In genomic region chr7:156474241-156474743, GRCh38 we compare ENCODE assay signal across 12 cellular contexts.
DNase-seq lines count a peak whose midpoint lies in the region; ATAC-seq and TF ChIP-seq lines count a peak whose summit lies in the region.
"Had no signal": no experiment of that assay in that cellular context is flagged by ENCODE, and none has a peak within 500 bp of the region (broad histone marks: within the 10 kb centered on the region; RNA-seq: fewer than 3 reads in every experiment).

No MANE protein-coding gene starts in this region.

- H3K36me3 ChIP-seq in breast epithelium = no peaks in the 10 kb centered on the region

- DNase-seq in MCF 10A (ENCODE audit: unreplicated experiment) = peak; percentile 82
- DNase-seq in breast epithelium (ENCODE audit: low spot score in 2 of 2) = no peak
- peak; percentile 94 for DNase-seq in SIG-M5 treated with dmso at 0.1 percent for 504 hours (lab: John Stamatoyannopoulos, UW; ENCODE audit: unreplicated experiment)
- peak; percentile 1 to 36 for DNase-seq in foreskin fibroblast
- peak; percentile 4 for DNase-seq in type B pancreatic cell (ENCODE audit: extremely low spot score, unreplicated experiment)
- no peak for DNase-seq in activated CD8-positive, alpha-beta T cell treated with anti-CD3 and anti-CD28 coated beads for 36 hours
- no peak for DNase-seq in stimulated activated CD4-positive, alpha-beta T cell treated with anti-CD3 and anti-CD28 coated beads, Interleukin-12 subunit alpha, Interleukin-12 subunit beta, amount 100 ng/mL, for 4 hours
- no peak for DNase-seq in NCI-H748 treated with DMSO at 0.1 percent for 48 hours (lab: John Stamatoyannopoulos, UW)
- DNase-seq: activated CD4-positive, CD25-positive, alpha-beta regulatory T cell; activated gamma-delta T cell treated with Interleukin-2 at 50 U/mL for 16 hours had no signal

- H3K9me3 ChIP-seq in breast epithelium = no peaks in the 10 kb centered on the region

- H3K27me3 Mint-ChIP-seq in MCF 10A (ENCODE audit: insufficient read depth, unreplicated experiment) (no peaks in the 10 kb centered on the region), type B pancreatic cell (peaks cover 19% of the 10 kb centered on the region)
- peaks cover 20% of the 10 kb centered on the region for H3K27me3 Mint-ChIP-seq in activated CD8-positive, alpha-beta T cell treated with anti-CD3 and anti-CD28 coated beads for 36 hours

- no peak overlapping the region for H3K27ac ChIP-seq in breast epithelium
- H3K27ac ChIP-seq: 22Rv1 had no signal

- H3K4me1 ChIP-seq in breast epithelium = no peaks in the 10 kb centered on the region

- H3K27ac Mint-ChIP-seq in MCF 10A (ENCODE audit: low read depth, unreplicated experiment) = peak overlapping the region; percentile 59
- no peak overlapping the region for H3K27ac Mint-ChIP-seq in type B pancreatic cell
- no peak overlapping the region for H3K27ac Mint-ChIP-seq in activated CD8-positive, alpha-beta T cell treated with anti-CD3 and anti-CD28 coated beads for 36 hours
- H3K27ac Mint-ChIP-seq: dendritic cell treated with granulocyte-macrophage colony-stimulating factor and Interleukin-4, amounts not matched to agents 40 ng/mL and 50 ng/mL, for 4 days had no signal

- no peak for TF ChIP-seq POLR2A in breast epithelium (IDR thresholded peaks at IDR 0.05)

- POLR2A ChIA-PET in MCF 10A (lab: Yijun Ruan, JAX) = interaction anchor here (0.5 to 0.7 kb wide), 3 partner anchors 10 to 676 kb away, joined by 3 read pairs; no protein-coding TSS in a partner anchor
- POLR2A ChIA-PET in activated CD8-positive, alpha-beta T cell treated with anti-CD3 and anti-CD28 coated beads for 36 hours (lab: Charles Lee) = interaction anchor here (0.7 kb wide), 1 partner anchor 178 kb away, joined by 4 read pairs; no protein-coding TSS in a partner anchor

- TF ChIP-seq CTCF in MCF 10A (IDR thresholded peaks at IDR 0.05; ENCODE audit: unreplicated experiment) (no peak), breast epithelium (IDR thresholded peaks at IDR 0.05) (no peak), foreskin fibroblast (IDR thresholded peaks at IDR 0.05; ENCODE audit: low read depth, low read length) (no peak), type B pancreatic cell (conservative IDR thresholded peaks at IDR 0.05) (no peak)
- TF ChIP-seq CTCF in activated CD8-positive, alpha-beta T cell treated with anti-CD3 and anti-CD28 coated beads for 36 hours (IDR thresholded peaks at IDR 0.05) = no peak

- H3K4me1 Mint-ChIP-seq in MCF 10A (ENCODE audit: insufficient read depth, unreplicated experiment) = peaks cover 20% of the 10 kb centered on the region
- H3K4me1 Mint-ChIP-seq in type B pancreatic cell (ENCODE audit: unreplicated experiment) = no peaks in the 10 kb centered on the region
- H3K4me1 Mint-ChIP-seq in activated CD8-positive, alpha-beta T cell treated with anti-CD3 and anti-CD28 coated beads for 36 hours (ENCODE audit: low read depth) = no peaks in the 10 kb centered on the region

- H3K4me3 Mint-ChIP-seq in MCF 10A (ENCODE audit: unreplicated experiment) = no peak overlapping the region
- H3K4me3 Mint-ChIP-seq in type B pancreatic cell = no peak overlapping the region
- H3K4me3 Mint-ChIP-seq in activated CD8-positive, alpha-beta T cell treated with anti-CD3 and anti-CD28 coated beads for 36 hours = no peak overlapping the region
- H3K4me3 Mint-ChIP-seq: dendritic cell treated with granulocyte-macrophage colony-stimulating factor and Interleukin-4, amounts not matched to agents 40 ng/mL and 50 ng/mL, for 4 days had no signal

- H3K36me3 Mint-ChIP-seq in MCF 10A (ENCODE audit: insufficient read depth, unreplicated experiment) (no peaks in the 10 kb centered on the region), type B pancreatic cell (no peaks in the 10 kb centered on the region)
- H3K36me3 Mint-ChIP-seq in activated CD8-positive, alpha-beta T cell treated with anti-CD3 and anti-CD28 coated beads for 36 hours (ENCODE audit: low read depth) = no peaks in the 10 kb centered on the region

- no peak overlapping the region for H3K4me3 ChIP-seq in breast epithelium
- H3K4me3 ChIP-seq in foreskin fibroblast (ENCODE audit: low read depth in 1 of 2, low read length in 2 of 2) = no peak overlapping the region

- no TSS peak for BruUV-seq in MCF 10A (replicated peaks; lab: Mats Ljungman, UMichigan)

- intact Hi-C loops in MCF 10A (cut with micrococcal nuclease) = loop anchor here (2.0 to 10.0 kb wide), 3 partner anchors 139 to 343 kb away; partner anchors contain the start of gene RNF32
- intact Hi-C loops in breast epithelium (cut with DNase I; ENCODE audit: low total_unique reads) = no loop called here
- intact Hi-C loops in activated CD8-positive, alpha-beta T cell treated with anti-CD3 and anti-CD28 coated beads for 36 hours (cut with micrococcal nuclease) = loop anchor here (5.0 kb wide), 1 partner anchor 662 kb away; the partner anchor contains the start of gene SHH

- no peak for ATAC-seq in activated CD8-positive, alpha-beta T cell treated with anti-CD3 and anti-CD28 coated beads for 36 hours

- no peaks in the 10 kb centered on the region for H3K27me3 ChIP-seq in breast epithelium

- CTCF ChIA-PET in MCF 10A (lab: Yijun Ruan, JAX) = interaction anchor here (0.6 to 1.7 kb wide), 10 partner anchors 13 to 1371 kb away, joined by 3 to 5 read pairs (median 3); no protein-coding TSS in a partner anchor
- CTCF ChIA-PET in activated CD8-positive, alpha-beta T cell treated with anti-CD3 and anti-CD28 coated beads for 36 hours (lab: Charles Lee) = interaction anchor here (0.7 to 2.0 kb wide), 5 partner anchors 8 to 666 kb away, joined by 3 to 5 read pairs (median 4); no protein-coding TSS in a partner anchor

- no peaks in the 10 kb centered on the region for H3K9me3 Mint-ChIP-seq in MCF 10A (ENCODE audit: unreplicated experiment)
- H3K9me3 Mint-ChIP-seq in type B pancreatic cell = no peaks in the 10 kb centered on the region
- no peaks in the 10 kb centered on the region for H3K9me3 Mint-ChIP-seq in activated CD8-positive, alpha-beta T cell treated with anti-CD3 and anti-CD28 coated beads for 36 hours
- H3K9me3 Mint-ChIP-seq: dendritic cell treated with granulocyte-macrophage colony-stimulating factor and Interleukin-4, amounts not matched to agents 40 ng/mL and 50 ng/mL, for 4 days had no signal

Comparison
In these comparisons a context has a peak if more than half of its experiments do, and no peak if none do; other contexts are left out.
1. DNase-seq: peak in MCF 10A (single experiment), SIG-M5 treated with dmso at 0.1 percent for 504 hours (single experiment), foreskin fibroblast (2 of 2) and type B pancreatic cell (single experiment); none in breast epithelium (0 of 2), activated CD8-positive, alpha-beta T cell treated with anti-CD3 and anti-CD28 coated beads for 36 hours (single experiment), stimulated activated CD4-positive, alpha-beta T cell treated with anti-CD3 and anti-CD28 coated beads, Interleukin-12 subunit alpha, Interleukin-12 subunit beta, amount 100 ng/mL, for 4 hours (single experiment) and NCI-H748 treated with DMSO at 0.1 percent for 48 hours (single experiment).